In the genomic region with DNA sequence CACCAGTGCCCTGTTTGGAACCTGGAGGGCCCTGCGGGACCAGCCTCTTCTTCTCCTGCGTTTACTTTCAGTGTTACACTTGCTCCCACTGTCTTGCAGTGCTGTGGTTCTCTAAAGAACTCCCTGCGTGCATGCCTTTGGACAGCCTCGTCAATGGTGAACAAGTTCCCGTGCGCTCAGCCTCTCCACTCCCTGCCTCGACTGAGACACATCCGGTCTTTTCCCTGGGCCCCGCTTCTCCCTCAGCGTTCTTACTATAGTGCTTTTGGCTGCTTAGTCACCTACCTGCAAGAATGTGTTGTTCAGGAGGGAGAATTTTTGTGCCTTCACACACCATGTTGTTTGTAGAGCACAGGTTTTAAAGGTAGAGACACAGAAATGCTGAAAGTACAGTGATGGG, we compare ENCODE assay signal across 1 cellular context.
TF ChIP-seq lines count a peak whose summit lies in the region.

No MANE protein-coding gene starts in this region.

TF ChIP-seq in GM23338, 12 proteins besides CTCF, POLR2A, EP300 and RAD21 (continued from another document):
- TF ChIP-seq, protein P1, sequence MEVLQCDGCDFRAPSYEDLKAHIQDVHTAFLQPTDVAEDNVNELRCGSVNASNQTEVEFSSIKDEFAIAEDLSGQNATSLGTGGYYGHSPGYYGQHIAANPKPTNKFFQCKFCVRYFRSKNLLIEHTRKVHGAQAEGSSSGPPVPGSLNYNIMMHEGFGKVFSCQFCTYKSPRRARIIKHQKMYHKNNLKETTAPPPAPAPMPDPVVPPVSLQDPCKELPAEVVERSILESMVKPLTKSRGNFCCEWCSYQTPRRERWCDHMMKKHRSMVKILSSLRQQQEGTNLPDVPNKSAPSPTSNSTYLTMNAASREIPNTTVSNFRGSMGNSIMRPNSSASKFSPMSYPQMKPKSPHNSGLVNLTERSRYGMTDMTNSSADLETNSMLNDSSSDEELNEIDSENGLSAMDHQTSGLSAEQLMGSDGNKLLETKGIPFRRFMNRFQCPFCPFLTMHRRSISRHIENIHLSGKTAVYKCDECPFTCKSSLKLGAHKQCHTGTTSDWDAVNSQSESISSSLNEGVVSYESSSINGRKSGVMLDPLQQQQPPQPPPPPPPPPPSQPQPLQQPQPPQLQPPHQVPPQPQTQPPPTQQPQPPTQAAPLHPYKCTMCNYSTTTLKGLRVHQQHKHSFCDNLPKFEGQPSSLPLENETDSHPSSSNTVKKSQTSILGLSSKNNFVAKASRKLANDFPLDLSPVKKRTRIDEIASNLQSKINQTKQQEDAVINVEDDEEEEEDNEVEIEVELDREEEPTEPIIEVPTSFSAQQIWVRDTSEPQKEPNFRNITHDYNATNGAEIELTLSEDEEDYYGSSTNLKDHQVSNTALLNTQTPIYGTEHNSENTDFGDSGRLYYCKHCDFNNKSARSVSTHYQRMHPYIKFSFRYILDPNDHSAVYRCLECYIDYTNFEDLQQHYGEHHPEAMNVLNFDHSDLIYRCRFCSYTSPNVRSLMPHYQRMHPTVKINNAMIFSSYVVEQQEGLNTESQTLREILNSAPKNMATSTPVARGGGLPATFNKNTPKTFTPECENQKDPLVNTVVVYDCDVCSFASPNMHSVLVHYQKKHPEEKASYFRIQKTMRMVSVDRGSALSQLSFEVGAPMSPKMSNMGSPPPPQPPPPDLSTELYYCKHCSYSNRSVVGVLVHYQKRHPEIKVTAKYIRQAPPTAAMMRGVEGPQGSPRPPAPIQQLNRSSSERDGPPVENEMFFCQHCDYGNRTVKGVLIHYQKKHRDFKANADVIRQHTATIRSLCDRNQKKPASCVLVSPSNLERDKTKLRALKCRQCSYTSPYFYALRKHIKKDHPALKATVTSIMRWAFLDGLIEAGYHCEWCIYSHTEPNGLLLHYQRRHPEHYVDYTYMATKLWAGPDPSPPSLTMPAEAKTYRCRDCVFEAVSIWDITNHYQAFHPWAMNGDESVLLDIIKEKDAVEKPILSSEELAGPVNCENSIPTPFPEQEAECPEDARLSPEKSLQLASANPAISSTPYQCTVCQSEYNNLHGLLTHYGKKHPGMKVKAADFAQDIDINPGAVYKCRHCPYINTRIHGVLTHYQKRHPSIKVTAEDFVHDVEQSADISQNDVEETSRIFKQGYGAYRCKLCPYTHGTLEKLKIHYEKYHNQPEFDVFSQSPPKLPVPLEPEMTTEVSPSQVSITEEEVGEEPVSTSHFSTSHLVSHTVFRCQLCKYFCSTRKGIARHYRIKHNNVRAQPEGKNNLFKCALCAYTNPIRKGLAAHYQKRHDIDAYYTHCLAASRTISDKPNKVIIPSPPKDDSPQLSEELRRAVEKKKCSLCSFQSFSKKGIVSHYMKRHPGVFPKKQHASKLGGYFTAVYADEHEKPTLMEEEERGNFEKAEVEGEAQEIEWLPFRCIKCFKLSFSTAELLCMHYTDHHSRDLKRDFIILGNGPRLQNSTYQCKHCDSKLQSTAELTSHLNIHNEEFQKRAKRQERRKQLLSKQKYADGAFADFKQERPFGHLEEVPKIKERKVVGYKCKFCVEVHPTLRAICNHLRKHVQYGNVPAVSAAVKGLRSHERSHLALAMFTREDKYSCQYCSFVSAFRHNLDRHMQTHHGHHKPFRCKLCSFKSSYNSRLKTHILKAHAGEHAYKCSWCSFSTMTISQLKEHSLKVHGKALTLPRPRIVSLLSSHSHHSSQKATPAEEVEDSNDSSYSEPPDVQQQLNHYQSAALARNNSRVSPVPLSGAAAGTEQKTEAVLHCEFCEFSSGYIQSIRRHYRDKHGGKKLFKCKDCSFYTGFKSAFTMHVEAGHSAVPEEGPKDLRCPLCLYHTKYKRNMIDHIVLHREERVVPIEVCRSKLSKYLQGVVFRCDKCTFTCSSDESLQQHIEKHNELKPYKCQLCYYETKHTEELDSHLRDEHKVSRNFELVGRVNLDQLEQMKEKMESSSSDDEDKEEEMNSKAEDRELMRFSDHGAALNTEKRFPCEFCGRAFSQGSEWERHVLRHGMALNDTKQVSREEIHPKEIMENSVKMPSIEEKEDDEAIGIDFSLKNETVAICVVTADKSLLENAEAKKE (CRISPR knock-in tag; IDR thresholded peaks at IDR 0.05), result no peak
- TF ChIP-seq NANOG (IDR thresholded peaks at IDR 0.05; ENCODE audit: borderline replicate concordance) (no peak), ZNF114 (CRISPR knock-in tag; IDR thresholded peaks at IDR 0.05) (no peak), EZH2phosphoT487 (IDR thresholded peaks at IDR 0.05; ENCODE audit: unreplicated experiment) (no peak), ZNF331 (CRISPR knock-in tag; IDR thresholded peaks at IDR 0.05; ENCODE audit: low read depth) (no peak), EZH2 (IDR thresholded peaks at IDR 0.05; ENCODE audit: low read depth, unreplicated experiment) (no peak), CREB1 (CRISPR knock-in tag; IDR thresholded peaks at IDR 0.05; ENCODE audit: low read depth) (no peak)
- TF ChIP-seq, protein P2, sequence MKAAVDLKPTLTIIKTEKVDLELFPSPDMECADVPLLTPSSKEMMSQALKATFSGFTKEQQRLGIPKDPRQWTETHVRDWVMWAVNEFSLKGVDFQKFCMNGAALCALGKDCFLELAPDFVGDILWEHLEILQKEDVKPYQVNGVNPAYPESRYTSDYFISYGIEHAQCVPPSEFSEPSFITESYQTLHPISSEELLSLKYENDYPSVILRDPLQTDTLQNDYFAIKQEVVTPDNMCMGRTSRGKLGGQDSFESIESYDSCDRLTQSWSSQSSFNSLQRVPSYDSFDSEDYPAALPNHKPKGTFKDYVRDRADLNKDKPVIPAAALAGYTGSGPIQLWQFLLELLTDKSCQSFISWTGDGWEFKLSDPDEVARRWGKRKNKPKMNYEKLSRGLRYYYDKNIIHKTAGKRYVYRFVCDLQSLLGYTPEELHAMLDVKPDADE (IDR thresholded peaks at IDR 0.05), result no peak
